ENCODE assay signal across 9 cellular contexts in the genomic region with DNA sequence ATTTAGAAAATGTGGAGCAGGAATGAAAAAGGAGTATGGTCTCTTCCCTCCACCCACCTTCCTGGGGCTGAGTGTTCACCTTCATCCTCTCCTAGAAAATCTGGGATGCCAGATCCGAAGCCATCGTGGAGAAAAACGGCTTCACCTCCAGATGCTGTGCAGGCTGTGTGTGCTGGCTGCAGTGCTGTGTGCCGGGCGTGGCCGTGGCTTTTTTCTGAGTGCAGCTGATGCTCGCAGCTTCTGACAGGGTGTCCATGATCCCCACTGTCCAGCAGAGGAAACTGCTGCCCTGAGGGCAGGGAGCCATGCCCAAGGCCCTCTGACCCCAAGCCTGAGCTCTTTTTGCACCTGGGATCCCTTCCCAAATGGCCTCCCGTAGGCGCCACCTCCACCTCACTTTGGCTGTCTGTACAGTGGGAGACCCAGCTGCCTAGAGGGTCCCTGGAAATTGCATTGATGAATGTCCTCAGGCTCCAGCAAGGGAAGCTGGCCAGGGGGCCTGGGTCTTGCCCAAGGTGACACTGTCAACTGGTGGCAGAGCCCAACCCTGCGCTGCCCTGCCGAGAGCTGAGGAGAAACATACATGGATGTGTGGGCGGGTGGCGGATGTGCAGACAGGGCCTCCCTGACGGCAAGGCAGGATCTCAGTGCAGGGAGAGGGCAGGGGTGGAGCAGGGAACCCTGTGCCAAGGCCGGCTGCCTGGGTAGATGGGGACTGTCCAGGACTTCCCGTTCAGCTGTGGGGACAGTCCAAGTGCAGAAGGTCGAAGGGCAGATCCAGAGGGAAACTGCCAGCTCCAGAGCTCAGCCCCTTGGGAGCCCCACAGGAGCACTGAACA. TPM values are rescaled to one million over a fixed set of nuclear protein-coding genes. Genes with fewer than 3 reads are reported as not detected.
DNase-seq lines count a peak whose midpoint lies in the region; ATAC-seq and TF ChIP-seq lines count a peak whose summit lies in the region.
"Had no signal": no experiment of that assay in that cellular context is flagged by ENCODE, and none has a peak within 500 bp of the region (broad histone marks: within the 10 kb centered on the region; RNA-seq: fewer than 3 reads in every experiment).

No MANE protein-coding gene starts in this region.

- POLR2A ChIA-PET in PC-3 (lab: Charles Lee; ENCODE audit: unreplicated experiment) = no interaction called here

- H3K4me3 ChIP-seq in PC-3 (ENCODE audit: low read length) (no peak overlapping the region), psoas muscle (no peak overlapping the region)

- H2AFZ ChIP-seq in PC-3 (ENCODE audit: low read length) = no peak overlapping the region

- H3K9ac ChIP-seq in PC-3 (ENCODE audit: low read length) = no peak overlapping the region

- H3K27me3 ChIP-seq in PC-3 (ENCODE audit: low read length) (no peaks in the 10 kb centered on the region), psoas muscle (ENCODE audit: insufficient read depth in 3 of 3, low read length in 2 of 3) (no peaks in the 10 kb centered on the region)

- DNase-seq in GM10266 (ENCODE audit: extremely low spot score) (peak; percentile 14), PC-3 (no peak), head of caudate nucleus (peak in 36 of 42 donors; percentile 5 to 69 (median 40)), psoas muscle (peak; percentile 9 to 48), glomerular visceral epithelial cell (ENCODE audit: extremely low spot score) (no peak)

- H3K27ac ChIP-seq in PC-3 (ENCODE audit: low read length) = no peak overlapping the region
- no peak overlapping the region for H3K27ac ChIP-seq in psoas muscle
- H3K27ac ChIP-seq: epithelial cell of prostate had no signal

- H3K79me2 ChIP-seq in PC-3 (ENCODE audit: low read length) = no peaks in the 10 kb centered on the region

- H3K9me3 ChIP-seq in PC-3 (ENCODE audit: low read length) (no peaks in the 10 kb centered on the region), psoas muscle (no peaks in the 10 kb centered on the region)

- no peaks in the 10 kb centered on the region for H3K9me2 ChIP-seq in PC-3 (replicated peaks; ENCODE audit: low read length)

- H4K20me1 ChIP-seq in PC-3 (ENCODE audit: low read length) = no peaks in the 10 kb centered on the region

- H3K36me3 ChIP-seq in PC-3 (ENCODE audit: low read depth, low read length) (no peaks in the 10 kb centered on the region), psoas muscle (ENCODE audit: insufficient read depth in 1 of 2, low read depth in 1 of 2) (peaks cover 0 to 13% of the 10 kb centered on the region in 2 donors)

- intact Hi-C loops in PC-3 (cut with micrococcal nuclease) = no loop called here
- intact Hi-C loops in head of caudate nucleus (cut with DNase I) = no loop called here
- intact Hi-C loops in psoas muscle (cut with DNase I) = no loop called here

- H3K4me2 ChIP-seq in PC-3 (ENCODE audit: low read length) = no peak overlapping the region

- H3K4me1 ChIP-seq in PC-3 (ENCODE audit: insufficient read depth, low read length) (peaks cover 11% of the 10 kb centered on the region; the same call in 1 of the 2 replicates), psoas muscle (no peaks in the 10 kb centered on the region)

- CTCF ChIA-PET in PC-3 (lab: Charles Lee) = no interaction called here

- no peaks in the 10 kb centered on the region for H3F3A ChIP-seq in PC-3 (ENCODE audit: low read length, unreplicated experiment)

- BruUV-seq in PC-3 (replicated peaks; lab: Mats Ljungman, UMichigan) = no TSS peak

- TF ChIP-seq CTCF in GM10266 (IDR thresholded peaks at IDR 0.05; ENCODE audit: control insufficient read depth, insufficient read depth, low read depth, missing control alignments) = no peak
- no peak for TF ChIP-seq CTCF in PC-3 (conservative IDR thresholded peaks at IDR 0.05; ENCODE audit: low read depth, low read length)
- no peak for TF ChIP-seq CTCF in psoas muscle (IDR thresholded peaks at IDR 0.05)

- WGBS in psoas muscle, 3 donors = 66 to 70% (median 69%) methylated on average over 17 of the region's 17 CpGs

- peak; percentile 74 for ATAC-seq in PC-3
- no peak for ATAC-seq in psoas muscle
- no peak for ATAC-seq in GM18870 (IDR thresholded peaks at IDR 0.05; ENCODE audit: unreplicated experiment)
- no peak for ATAC-seq in GM18520 (IDR thresholded peaks at IDR 0.05; ENCODE audit: unreplicated experiment)
- ATAC-seq in HG02840 (IDR thresholded peaks at IDR 0.05; ENCODE audit: low FRiP score, unreplicated experiment) = no peak

RNA-seq across cellular contexts. Expression of gene BEGAIN, which starts 53.4 kb away (rescaled TPM):
- 3.5 and 3.8 TPM in 2 replicates for total RNA-seq in PC-3 (2014; rRNA removed)
- total RNA-seq in psoas muscle = 1 to 10 TPM in 2 of 4 donors, under 1 TPM in 2; 0.13 to 1.0 (median 0.91) TPM
- polyA plus RNA-seq in psoas muscle = under 1 TPM in 2 of 3 donors, not detected in 1; 0.08 to 0.14 TPM

Comparison
In these comparisons a context has a peak if more than half of its experiments do, and no peak if none do; other contexts are left out.
1. DNase-seq: peak in GM10266 (single experiment), head of caudate nucleus (36 of 42) and psoas muscle (2 of 2); none in PC-3 (single experiment) and glomerular visceral epithelial cell (single experiment).